8 cellular contexts compared by ENCODE assay signal in the genomic region with DNA sequence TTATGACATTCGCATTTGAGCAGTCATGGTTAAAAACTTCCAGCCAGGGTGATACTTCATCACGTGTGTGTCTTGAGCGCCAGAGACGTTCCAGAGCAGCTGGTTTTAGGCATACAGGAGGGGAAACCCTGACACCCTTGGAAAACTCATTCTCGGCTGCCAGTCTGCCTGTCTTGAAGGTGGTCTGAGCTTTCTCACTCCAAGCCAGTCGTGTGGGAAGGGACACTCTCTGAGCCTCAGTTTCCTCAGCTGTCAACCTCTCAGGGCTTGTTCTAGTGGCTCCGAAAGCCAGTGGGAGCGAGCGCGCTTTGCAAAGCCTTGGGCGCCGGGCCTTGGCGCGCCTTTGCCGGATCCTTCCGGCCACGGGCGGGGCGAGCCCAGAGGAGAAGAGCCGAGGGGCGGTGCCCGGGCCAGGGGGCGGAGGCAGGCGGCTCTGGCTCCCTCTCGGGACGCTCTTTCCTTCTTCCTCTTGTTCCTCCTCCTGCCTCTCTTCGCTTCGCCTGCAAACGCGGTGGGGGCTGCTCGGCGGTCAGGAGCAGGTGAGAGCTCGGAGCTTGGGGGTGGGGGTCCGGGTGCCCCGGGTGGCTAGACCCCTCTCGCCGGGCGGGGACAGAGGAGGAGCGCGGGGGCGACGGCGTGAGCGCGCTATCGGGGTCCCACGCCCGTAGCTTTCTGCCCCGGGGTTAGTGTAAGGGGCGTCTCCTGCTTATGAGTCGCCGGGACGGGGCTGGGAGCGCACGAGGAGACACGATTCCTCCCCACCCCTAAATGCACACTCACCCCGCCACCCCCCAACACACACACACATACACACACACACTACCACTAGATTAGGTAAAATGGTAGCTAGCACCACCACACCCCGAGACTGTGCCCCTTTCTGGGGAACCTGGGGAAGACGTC. TPM values are rescaled to one million over a fixed set of nuclear protein-coding genes. Genes with fewer than 3 reads are reported as not detected.
DNase-seq lines count a peak whose midpoint lies in the region; ATAC-seq, FAIRE-seq and TF ChIP-seq lines count a peak whose summit lies in the region.

A gene (plus strand): TSS at position 467 of the 903 bp plus-strand sequence. CDS start 2,509 bp downstream, outside the sequence.

- peaks cover 25% of the 10 kb centered on the region for H3K79me2 ChIP-seq in Karpas-422 (ENCODE audit: low read length)

- no peak for FAIRE-seq in pancreas (lab: Jason Lieb, UNC)

- H3K4me2 ChIP-seq in Karpas-422 (ENCODE audit: low read depth, low read length, poor library complexity, severe bottlenecking): peak within 1 kb of the TSS; percentile 80

- H3K27ac ChIP-seq in Karpas-422 (ENCODE audit: low read length) (peak within 1 kb of the TSS; percentile 70), pancreas (peak within 1 kb of the TSS; percentile 12 to 75 (median 46)), thymus (ENCODE audit: low read depth) (peak within 1 kb of the TSS; percentile 72)

- intact Hi-C loops in Right ventricle myocardium inferior (cut with DNase I) (loop anchor here (2.0 to 10.0 kb wide), 4 partner anchors 30 to 1519 kb away; no protein-coding TSS in a partner anchor), pancreas (cut with DNase I) (no loop called here)

- H3K4me1 ChIP-seq in Karpas-422 (ENCODE audit: low read length): peaks cover 28% of the 10 kb centered on the region
- peaks cover 12 to 29% (median 18%) of the 10 kb centered on the region in 3 donors for H3K4me1 ChIP-seq in pancreas
- H3K4me1 ChIP-seq in thymus (ENCODE audit: control insufficient read depth, insufficient read depth, low read length): peaks cover 13% of the 10 kb centered on the region

- H3K9ac ChIP-seq in Karpas-422 (ENCODE audit: low read length): peak within 1 kb of the TSS; percentile 75

- H3K27me3 ChIP-seq in Karpas-422 (ENCODE audit: low read length): no peaks in the 10 kb centered on the region
- H3K27me3 ChIP-seq in pancreas: no peaks in the 10 kb centered on the region
- H3K27me3 ChIP-seq in thymus (ENCODE audit: control insufficient read depth, insufficient read depth): no peaks in the 10 kb centered on the region

- ATAC-seq in GM21737 (IDR thresholded peaks at IDR 0.05; ENCODE audit: unreplicated experiment): peak; percentile 80
- ATAC-seq in SK-N-SH treated with all-trans-retinoic acid at 6 μM for 48 hours: peak; percentile 99
- ATAC-seq in activated naive CD4-positive, alpha-beta T cell treated with anti-CD3 and anti-CD28 coated beads, Interleukin-2, amount 50 U/mL, for 72 hours: peak; percentile 95 to 98
- ATAC-seq in Right ventricle myocardium inferior: peak; percentile 94
- peak; percentile 94 to 97 (median 94) for ATAC-seq in pancreas

- no peak for TF ChIP-seq CTCF in pancreas (IDR thresholded peaks at IDR 0.05)

- DNase-seq in DMS79 (lab: John Stamatoyannopoulos, UW): peak; percentile 33
- DNase-seq in Karpas-422: peak; percentile 94
- DNase-seq in activated naive CD4-positive, alpha-beta T cell treated with anti-CD3 and anti-CD28 coated beads, Interleukin-2, amount 50 U/mL, for 72 hours (ENCODE audit: low spot score in 2 of 2): peak; percentile 81 to 86
- DNase-seq in Right ventricle myocardium inferior (ENCODE audit: missing footprints): peak; percentile 93
- peak; percentile 76 to 94 (median 86) for DNase-seq in pancreas

- no peaks in the 10 kb centered on the region for H4K20me1 ChIP-seq in Karpas-422 (ENCODE audit: insufficient read depth, low read depth, low read length)

- H3K36me3 Mint-ChIP-seq in activated naive CD4-positive, alpha-beta T cell treated with anti-CD3 and anti-CD28 coated beads, Interleukin-2, amount 50 U/mL, for 72 hours: no peaks in the 10 kb centered on the region

- 1% methylated on average over 44 to 59 of the region's 59 CpGs for WGBS in pancreas, 2 donors
- WGBS in thymus: 1% methylated on average over 59 of the region's 59 CpGs

- H3K9me2 ChIP-seq in Karpas-422 (replicated peaks; ENCODE audit: insufficient read depth, low read length): no peaks in the 10 kb centered on the region

- H3K27ac Mint-ChIP-seq in activated naive CD4-positive, alpha-beta T cell treated with anti-CD3 and anti-CD28 coated beads, Interleukin-2, amount 50 U/mL, for 72 hours: peak within 1 kb of the TSS; percentile 41 to 85

- H3K36me3 ChIP-seq in Karpas-422 (ENCODE audit: insufficient read depth, low read length) (peaks cover 20% of the 10 kb centered on the region; the same call in 1 of the 2 replicates), pancreas (no peaks in the 10 kb centered on the region), thymus (ENCODE audit: control insufficient read depth, insufficient read depth) (peaks cover 3% of the 10 kb centered on the region)

- H3K9me3 ChIP-seq in Karpas-422 (ENCODE audit: low read length) (no peaks in the 10 kb centered on the region), pancreas (no peaks in the 10 kb centered on the region), thymus (ENCODE audit: control insufficient read depth) (no peaks in the 10 kb centered on the region)

- H3K4me3 ChIP-seq in Karpas-422 (ENCODE audit: low read length) (peak within 1 kb of the TSS; percentile 73), pancreas (peak within 1 kb of the TSS; percentile 63 to 80 (median 78)), thymus (ENCODE audit: low read length) (peak within 1 kb of the TSS; percentile 82)

- H3K9me3 Mint-ChIP-seq in activated naive CD4-positive, alpha-beta T cell treated with anti-CD3 and anti-CD28 coated beads, Interleukin-2, amount 50 U/mL, for 72 hours: no peaks in the 10 kb centered on the region

- peak within 1 kb of the TSS; percentile 76 for H2AFZ ChIP-seq in Karpas-422 (ENCODE audit: low read length)

TF ChIP-seq in SK-N-SH treated with all-trans-retinoic acid at 6 μM for 48 hours, 23 proteins besides CTCF, POLR2A, EP300 and RAD21 (continues in another document):
- TF ChIP-seq RARB (CRISPR knock-in tag; IDR thresholded peaks at IDR 0.05) (no peak), ISL1 (CRISPR knock-in tag; IDR thresholded peaks at IDR 0.05) (no peak), TCF4 (CRISPR knock-in tag; IDR thresholded peaks at IDR 0.05; ENCODE audit: borderline replicate concordance) (no peak), GLIS3 (CRISPR knock-in tag; IDR thresholded peaks at IDR 0.05) (no peak), ZFP30 (CRISPR knock-in tag; IDR thresholded peaks at IDR 0.05) (no peak), PPARA (CRISPR knock-in tag; IDR thresholded peaks at IDR 0.05; ENCODE audit: borderline replicate concordance) (no peak), ZFP3 (CRISPR knock-in tag; IDR thresholded peaks at IDR 0.05) (no peak), ESRRG (CRISPR knock-in tag; IDR thresholded peaks at IDR 0.05) (no peak)
- TF ChIP-seq, protein P1, sequence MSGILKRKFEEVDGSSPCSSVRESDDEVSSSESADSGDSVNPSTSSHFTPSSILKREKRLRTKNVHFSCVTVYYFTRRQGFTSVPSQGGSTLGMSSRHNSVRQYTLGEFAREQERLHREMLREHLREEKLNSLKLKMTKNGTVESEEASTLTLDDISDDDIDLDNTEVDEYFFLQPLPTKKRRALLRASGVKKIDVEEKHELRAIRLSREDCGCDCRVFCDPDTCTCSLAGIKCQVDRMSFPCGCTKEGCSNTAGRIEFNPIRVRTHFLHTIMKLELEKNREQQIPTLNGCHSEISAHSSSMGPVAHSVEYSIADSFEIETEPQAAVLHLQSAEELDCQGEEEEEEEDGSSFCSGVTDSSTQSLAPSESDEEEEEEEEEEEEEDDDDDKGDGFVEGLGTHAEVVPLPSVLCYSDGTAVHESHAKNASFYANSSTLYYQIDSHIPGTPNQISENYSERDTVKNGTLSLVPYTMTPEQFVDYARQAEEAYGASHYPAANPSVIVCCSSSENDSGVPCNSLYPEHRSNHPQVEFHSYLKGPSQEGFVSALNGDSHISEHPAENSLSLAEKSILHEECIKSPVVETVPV (CRISPR knock-in tag; IDR thresholded peaks at IDR 0.05): no peak
- TF ChIP-seq, protein P2, sequence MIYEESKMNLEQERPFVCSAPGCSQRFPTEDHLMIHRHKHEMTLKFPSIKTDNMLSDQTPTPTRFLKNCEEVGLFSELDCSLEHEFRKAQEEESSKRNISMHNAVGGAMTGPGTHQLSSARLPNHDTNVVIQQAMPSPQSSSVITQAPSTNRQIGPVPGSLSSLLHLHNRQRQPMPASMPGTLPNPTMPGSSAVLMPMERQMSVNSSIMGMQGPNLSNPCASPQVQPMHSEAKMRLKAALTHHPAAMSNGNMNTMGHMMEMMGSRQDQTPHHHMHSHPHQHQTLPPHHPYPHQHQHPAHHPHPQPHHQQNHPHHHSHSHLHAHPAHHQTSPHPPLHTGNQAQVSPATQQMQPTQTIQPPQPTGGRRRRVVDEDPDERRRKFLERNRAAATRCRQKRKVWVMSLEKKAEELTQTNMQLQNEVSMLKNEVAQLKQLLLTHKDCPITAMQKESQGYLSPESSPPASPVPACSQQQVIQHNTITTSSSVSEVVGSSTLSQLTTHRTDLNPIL (CRISPR knock-in tag; IDR thresholded peaks at IDR 0.05; ENCODE audit: low read depth): no peak
- TF ChIP-seq, protein P3, sequence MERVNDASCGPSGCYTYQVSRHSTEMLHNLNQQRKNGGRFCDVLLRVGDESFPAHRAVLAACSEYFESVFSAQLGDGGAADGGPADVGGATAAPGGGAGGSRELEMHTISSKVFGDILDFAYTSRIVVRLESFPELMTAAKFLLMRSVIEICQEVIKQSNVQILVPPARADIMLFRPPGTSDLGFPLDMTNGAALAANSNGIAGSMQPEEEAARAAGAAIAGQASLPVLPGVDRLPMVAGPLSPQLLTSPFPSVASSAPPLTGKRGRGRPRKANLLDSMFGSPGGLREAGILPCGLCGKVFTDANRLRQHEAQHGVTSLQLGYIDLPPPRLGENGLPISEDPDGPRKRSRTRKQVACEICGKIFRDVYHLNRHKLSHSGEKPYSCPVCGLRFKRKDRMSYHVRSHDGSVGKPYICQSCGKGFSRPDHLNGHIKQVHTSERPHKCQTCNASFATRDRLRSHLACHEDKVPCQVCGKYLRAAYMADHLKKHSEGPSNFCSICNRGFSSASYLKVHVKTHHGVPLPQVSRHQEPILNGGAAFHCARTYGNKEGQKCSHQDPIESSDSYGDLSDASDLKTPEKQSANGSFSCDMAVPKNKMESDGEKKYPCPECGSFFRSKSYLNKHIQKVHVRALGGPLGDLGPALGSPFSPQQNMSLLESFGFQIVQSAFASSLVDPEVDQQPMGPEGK (CRISPR knock-in tag; IDR thresholded peaks at IDR 0.05; ENCODE audit: borderline replicate concordance): no peak

RNA-seq across cellular contexts. Expression of the gene that starts here (rescaled TPM):
- total RNA-seq in Karpas-422 (2014; rRNA removed; shearing (Covaris generic); ENCODE audit: low replicate concordance): 40.5 and 48.3 TPM in 2 replicates
- 10 to 100 TPM; 15.3 to 33.6 TPM for total RNA-seq in activated naive CD4-positive, alpha-beta T cell treated with anti-CD3 and anti-CD28 coated beads, Interleukin-2, amount 50 U/mL, for 72 hours
- total RNA-seq in Right ventricle myocardium inferior: 129 TPM
- total RNA-seq in pancreas: 10 to 100 TPM in 5 of 6 donors, 1 to 10 TPM in 1; 7.8 to 21.9 (median 12.7) TPM
- 1 to 10 TPM; 5.1 to 8.8 TPM for polyA plus RNA-seq in pancreas
- polyA plus RNA-seq in thymus: 18.8 TPM

Comparison
In these comparisons a context has a peak if more than half of its experiments do, and no peak if none do; other contexts are left out.
1. Peak in every context shown above with its lines: DNase-seq, ATAC-seq, H3K4me3 ChIP-seq and H3K27ac ChIP-seq.
2. DNase-seq: peak in every context shown above with its lines; median percentile 94 in Karpas-422; 93 in Right ventricle myocardium inferior; 86 in pancreas; 84 in activated naive CD4-positive, alpha-beta T cell treated with anti-CD3 and anti-CD28 coated beads, Interleukin-2, amount 50 U/mL, for 72 hours; 33 in DMS79.